ENCODE assay signal across 18 cellular contexts in genomic region chr14:68047910-68048309, GRCh38.
DNase-seq lines count a peak whose midpoint lies in the region; ATAC-seq, FAIRE-seq and TF ChIP-seq lines count a peak whose summit lies in the region.
"Had no signal": no experiment of that assay in that cellular context is flagged by ENCODE, and none has a peak within 500 bp of the region (broad histone marks: within the 10 kb centered on the region; RNA-seq: fewer than 3 reads in every experiment).

No MANE protein-coding gene starts in this region.

- CTCF ChIA-PET in A549 (lab: Yijun Ruan, JAX), result interaction anchor here (1.2 kb wide), 1 partner anchor 768 kb away, joined by 3 read pairs; no protein-coding TSS in a partner anchor

- H3K27me3 Mint-ChIP-seq in natural killer cell (ENCODE audit: low read depth in 2 of 2), result no peaks in the 10 kb centered on the region
- H3K27me3 Mint-ChIP-seq: memory B cell, type B pancreatic cell had no signal

- H3K9ac ChIP-seq in muscle layer of colon (ENCODE audit: low read length), result no peak overlapping the region
- H3K9ac ChIP-seq: neural progenitor cell had no signal

- no peak overlapping the region for H3K27ac Mint-ChIP-seq in natural killer cell
- H3K27ac Mint-ChIP-seq: activated naive CD4-positive, alpha-beta T cell treated with anti-CD3 and anti-CD28 coated beads for 36 hours; memory B cell; neural progenitor cell; type B pancreatic cell had no signal

- no peak for TF ChIP-seq CTCF in A549 (IDR thresholded peaks at IDR 0.05)
- TF ChIP-seq CTCF in cardiac fibroblast (IDR thresholded peaks at IDR 0.05; ENCODE audit: low read depth, low read length), result no peak
- TF ChIP-seq CTCF in spleen (IDR thresholded peaks at IDR 0.05 in 8 of 11, conservative IDR thresholded peaks at IDR 0.05 in 3 of 11), result no peak
- no peak for TF ChIP-seq CTCF in natural killer cell (IDR thresholded peaks at IDR 0.05)

- FAIRE-seq in A549 (lab: Jason Lieb, UNC), result no peak

- POLR2A ChIA-PET in A549 (lab: Yijun Ruan, JAX), result no interaction called here

- no peaks in the 10 kb centered on the region for H3K36me3 ChIP-seq in muscle layer of colon (ENCODE audit: insufficient read depth, low read length)
- H3K36me3 ChIP-seq in spleen, result peaks cover 0 to 3% (median 0%) of the 10 kb centered on the region in 6 donors
- H3K36me3 ChIP-seq: cardiac muscle cell, neural progenitor cell had no signal

- no peaks in the 10 kb centered on the region for H3K36me3 Mint-ChIP-seq in natural killer cell
- H3K36me3 Mint-ChIP-seq: neural progenitor cell had no signal

- ATAC-seq in A549, result peak in 1 of 2 experiments; percentile 59; a peak in 2 of 6 replicates
- no peak for ATAC-seq in HG02678 (IDR thresholded peaks at IDR 0.05; ENCODE audit: unreplicated experiment)
- no peak for ATAC-seq in natural killer cell
- ATAC-seq in right cardiac atrium, result no peak

- 18% methylated on average over 6 of the region's 6 CpGs for WGBS in A549 (ENCODE audit: missing lambda C conversion rate)
- WGBS in spleen, 5 donors, result 78 to 94% (median 88%) methylated on average over 6 of the region's 6 CpGs
- 47% methylated on average over 6 of the region's 6 CpGs for WGBS in right cardiac atrium

- H3K9me3 Mint-ChIP-seq in natural killer cell, result no peaks in the 10 kb centered on the region
- H3K9me3 Mint-ChIP-seq: activated naive CD4-positive, alpha-beta T cell treated with anti-CD3 and anti-CD28 coated beads for 36 hours; memory B cell; neural progenitor cell; type B pancreatic cell had no signal

- H3K4me2 ChIP-seq in A549, result peak overlapping the region; percentile 43
- H3K4me2 ChIP-seq: neural progenitor cell had no signal

- H3K4me3 ChIP-seq in A549, result no peak overlapping the region
- no peak overlapping the region for H3K4me3 ChIP-seq in cardiac fibroblast (replicated peaks in 1 of 2; ENCODE audit: low read depth in 2 of 2, low read length in 2 of 2)
- no peak overlapping the region for H3K4me3 ChIP-seq in muscle layer of colon (ENCODE audit: low read depth in 1 of 2, low read length in 2 of 2)
- no peak overlapping the region for H3K4me3 ChIP-seq in spleen
- H3K4me3 ChIP-seq in right cardiac atrium (ENCODE audit: low read length), result no peak overlapping the region
- H3K4me3 ChIP-seq: cardiac muscle cell, neural progenitor cell had no signal

- TF ChIP-seq EP300 in A549 (IDR thresholded peaks at IDR 0.05), result no peak

- no peaks in the 10 kb centered on the region for H3K27me3 ChIP-seq in muscle layer of colon (ENCODE audit: control insufficient read depth in 1 of 2, insufficient read depth in 2 of 2, low read length in 2 of 2)
- no peaks in the 10 kb centered on the region for H3K27me3 ChIP-seq in spleen (replicated peaks in 1 of 7)
- no peaks in the 10 kb centered on the region for H3K27me3 ChIP-seq in right cardiac atrium (ENCODE audit: control insufficient read depth, insufficient read depth)
- H3K27me3 ChIP-seq: cardiac muscle cell, neural progenitor cell had no signal

- no peaks in the 10 kb centered on the region for H3K9me3 ChIP-seq in A549
- no peaks in the 10 kb centered on the region for H3K9me3 ChIP-seq in muscle layer of colon (ENCODE audit: low read length)
- peaks cover 0 to 6% (median 0%) of the 10 kb centered on the region in 8 donors for H3K9me3 ChIP-seq in spleen
- H3K9me3 ChIP-seq in right cardiac atrium (ENCODE audit: control insufficient read depth, low read length), result no peaks in the 10 kb centered on the region

- no peak for TF ChIP-seq POLR2A in A549 (IDR thresholded peaks at IDR 0.05; ENCODE audit: low read length)
- TF ChIP-seq POLR2A in spleen (IDR thresholded peaks at IDR 0.05), result no peak

- H3K4me1 Mint-ChIP-seq in natural killer cell, result no peaks in the 10 kb centered on the region
- H3K4me1 Mint-ChIP-seq: memory B cell had no signal

- DNase-seq in A549 (ENCODE audit: low read depth in 1 of 2, low spot score in 1 of 2), result peak in 1 of 2 experiments; percentile 50
- DNase-seq in HS-27A (ENCODE audit: low read depth), result peak; percentile 42
- DNase-seq in cardiac fibroblast (ENCODE audit: low read depth in 2 of 2), result peak; percentile 26 to 78
- DNase-seq in spleen, result no peak
- DNase-seq in natural killer cell, result no peak
- DNase-seq in right cardiac atrium, result no peak
- DNase-seq: activated CD8-positive, alpha-beta memory T cell treated with anti-CD3 and anti-CD28 coated beads, Interleukin-2, amount 50 U/mL, for 48 hours; activated naive CD4-positive, alpha-beta T cell treated with anti-CD3 and anti-CD28 coated beads for 36 hours; GF-D8; KBM-7; NCI-H1092 treated with DMSO at 0.1 percent for 48 hours; NCI-H82 had no signal

- no peak overlapping the region for H3K4me3 Mint-ChIP-seq in natural killer cell
- H3K4me3 Mint-ChIP-seq: activated naive CD4-positive, alpha-beta T cell treated with anti-CD3 and anti-CD28 coated beads for 36 hours; memory B cell; neural progenitor cell; type B pancreatic cell had no signal

- TF ChIP-seq RAD21 in A549 (conservative IDR thresholded peaks at IDR 0.05 in 1 of 2, IDR thresholded peaks at IDR 0.05 in 1 of 2), result no peak

- intact Hi-C loops in spleen (cut with DNase I; ENCODE audit: low total_unique reads), result no loop called here
- intact Hi-C loops in natural killer cell (cut with micrococcal nuclease), result no loop called here
- intact Hi-C loops in right cardiac atrium (cut with DNase I), result no loop called here

- peak overlapping the region; percentile 13 to 38; a peak in 4 of 6 replicates for H3K27ac ChIP-seq in A549
- peak overlapping the region; percentile 35 for H3K27ac ChIP-seq in muscle layer of colon (ENCODE audit: low read depth, low read length)
- no peak overlapping the region for H3K27ac ChIP-seq in spleen
- H3K27ac ChIP-seq in right cardiac atrium (ENCODE audit: low read length), result no peak overlapping the region
- H3K27ac ChIP-seq: cardiac muscle cell, neural progenitor cell had no signal

- H3K4me1 ChIP-seq in A549, result peaks cover 18% of the 10 kb centered on the region
- H3K4me1 ChIP-seq in muscle layer of colon (ENCODE audit: insufficient read depth, low read length), result peaks cover 14% of the 10 kb centered on the region
- no peaks in the 10 kb centered on the region for H3K4me1 ChIP-seq in spleen
- no peaks in the 10 kb centered on the region for H3K4me1 ChIP-seq in right cardiac atrium (ENCODE audit: control insufficient read depth, insufficient read depth, low read length)

TF ChIP-seq in A549, 52 proteins besides CTCF, POLR2A, EP300 and RAD21:
- TF ChIP-seq HDAC2 (IDR thresholded peaks at IDR 0.05) (no peak), FOSL2 (IDR thresholded peaks at IDR 0.05) (no peak), FOSL2 (CRISPR knock-in tag; IDR thresholded peaks at IDR 0.05) (peak; percentile 27; the same call in 1 of the 2 replicates), GATA3 (IDR thresholded peaks at IDR 0.05; ENCODE audit: borderline replicate concordance) (peak; percentile 51; the same call in 1 of the 2 replicates)

Comparison
In these comparisons a context has a peak if more than half of its experiments do, and no peak if none do; other contexts are left out.
1. DNase-seq: peak in HS-27A (single experiment) and cardiac fibroblast (2 of 2); none in spleen (single experiment), natural killer cell (single experiment) and right cardiac atrium (0 of 3).
2. H3K27ac ChIP-seq: peak in A549 (2 of 2) and muscle layer of colon (single experiment); none in spleen (0 of 8) and right cardiac atrium (single experiment).